ENCODE assay signal across 2 cellular contexts in genomic region chr12:93451423-93452158, GRCh38.
TF ChIP-seq lines count a peak whose summit lies in the region.

No MANE protein-coding gene starts in this region.

TF ChIP-seq in HepG2, 621 proteins besides CTCF, POLR2A, EP300 and RAD21 (continues in another document):
- TF ChIP-seq TBX2 (CRISPR knock-in tag; IDR thresholded peaks at IDR 0.05; ENCODE audit: borderline replicate concordance), result 0 out of 2 replicates have a peak, but pooled peaks have one; percentile 27
- no peak for TF ChIP-seq CREB1 (IDR thresholded peaks at IDR 0.05)
- peak; percentile 51; the same call in 1 of the 2 replicates for TF ChIP-seq CREB1 (CRISPR knock-in tag; IDR thresholded peaks at IDR 0.05)
- peak; percentile 43 for TF ChIP-seq MLX (CRISPR knock-in tag; IDR thresholded peaks at IDR 0.05)
- TF ChIP-seq GATAD2A (CRISPR knock-in tag; IDR thresholded peaks at IDR 0.05), result peak; percentile 55; the same call in 1 of the 2 replicates
- TF ChIP-seq PPARG (CRISPR knock-in tag; conservative IDR thresholded peaks at IDR 0.05), result peak; percentile 47; the same call in 1 of the 2 replicates
- TF ChIP-seq ZNF362 (CRISPR knock-in tag; IDR thresholded peaks at IDR 0.05; ENCODE audit: borderline replicate concordance), result 0 out of 2 replicates have a peak, but pooled peaks have one; percentile 18
- peak; percentile 49; the same call in 1 of the 2 replicates for TF ChIP-seq IRF2 (CRISPR knock-in tag; IDR thresholded peaks at IDR 0.05)
- no peak for TF ChIP-seq USF2 (IDR thresholded peaks at IDR 0.05; ENCODE audit: low read depth, low read length)
- TF ChIP-seq USF2 (CRISPR knock-in tag; IDR thresholded peaks at IDR 0.05; ENCODE audit: borderline replicate concordance), result peak; percentile 81; the same call in 1 of the 2 replicates
- no peak for TF ChIP-seq PAF1 (CRISPR knock-in tag; IDR thresholded peaks at IDR 0.05)
- no peak for TF ChIP-seq PREB (CRISPR knock-in tag; IDR thresholded peaks at IDR 0.05)
- no peak for TF ChIP-seq ZNF850 (CRISPR knock-in tag; conservative IDR thresholded peaks at IDR 0.05)
- TF ChIP-seq ZMYM2 (CRISPR knock-in tag; IDR thresholded peaks at IDR 0.05), result peak; percentile 63; the same call in 1 of the 2 replicates
- TF ChIP-seq ZNF792 (CRISPR knock-in tag; IDR thresholded peaks at IDR 0.05), result 0 out of 2 replicates have a peak, but pooled peaks have one; percentile 32
- peak; percentile 61 for TF ChIP-seq TEAD3 (CRISPR knock-in tag; optimal IDR thresholded peaks at IDR 0.05; ENCODE audit: borderline replicate concordance)
- peak; percentile 29; the same call in 1 of the 2 replicates for TF ChIP-seq HNF4G (IDR thresholded peaks at IDR 0.05; ENCODE audit: borderline replicate concordance, low read depth, low read length)
- TF ChIP-seq HNF4G (CRISPR knock-in tag; IDR thresholded peaks at IDR 0.05; ENCODE audit: borderline replicate concordance, low read depth), result peak; percentile 13; the same call in 1 of the 2 replicates
- peak; percentile 63; the same call in 1 of the 2 replicates for TF ChIP-seq ZNF614 (CRISPR knock-in tag; IDR thresholded peaks at IDR 0.05; ENCODE audit: borderline replicate concordance)
- peak; percentile 56; the same call in 1 of the 2 replicates for TF ChIP-seq MEF2D (CRISPR knock-in tag; IDR thresholded peaks at IDR 0.05)
- peak; percentile 15; the same call in 1 of the 2 replicates for TF ChIP-seq ETV5 (CRISPR knock-in tag; IDR thresholded peaks at IDR 0.05; ENCODE audit: borderline replicate concordance)
- peak; percentile 78; the same call in 1 of the 2 replicates for TF ChIP-seq REPIN1 (CRISPR knock-in tag; IDR thresholded peaks at IDR 0.05; ENCODE audit: borderline replicate concordance, low read depth)
- peak; percentile 48; the same call in 1 of the 2 replicates for TF ChIP-seq HMG20A (CRISPR knock-in tag; IDR thresholded peaks at IDR 0.05; ENCODE audit: borderline replicate concordance)
- peak; percentile 89 for TF ChIP-seq SRF (IDR thresholded peaks at IDR 0.05; ENCODE audit: low read depth, low read length)
- no peak for TF ChIP-seq CREBL2 (CRISPR knock-in tag; IDR thresholded peaks at IDR 0.05; ENCODE audit: borderline replicate concordance)
- no peak for TF ChIP-seq ZNF737 (CRISPR knock-in tag; IDR thresholded peaks at IDR 0.05; ENCODE audit: borderline replicate concordance)
- TF ChIP-seq MIXL1 (CRISPR knock-in tag; IDR thresholded peaks at IDR 0.05), result peak; percentile 40; the same call in 1 of the 2 replicates
- TF ChIP-seq TARDBP (CRISPR knock-in tag; IDR thresholded peaks at IDR 0.05), result peak; percentile 21; the same call in 1 of the 2 replicates
- 0 out of 2 replicates have a peak, but pooled peaks have one; percentile 55 for TF ChIP-seq ZNF510 (CRISPR knock-in tag; IDR thresholded peaks at IDR 0.05; ENCODE audit: low read depth)
- no peak for TF ChIP-seq PCBP2 (optimal IDR thresholded peaks at IDR 0.05; ENCODE audit: low read depth, low read length, poor library complexity, severe bottlenecking)
- no peak for TF ChIP-seq SAFB2 (CRISPR knock-in tag; IDR thresholded peaks at IDR 0.05; ENCODE audit: borderline replicate concordance, low read depth)
- TF ChIP-seq FOXA3 (CRISPR knock-in tag; IDR thresholded peaks at IDR 0.05), result peak; percentile 26; the same call in 1 of the 2 replicates
- 0 out of 2 replicates have a peak, but pooled peaks have one; percentile 15 for TF ChIP-seq THAP11 (CRISPR knock-in tag; IDR thresholded peaks at IDR 0.05)

TF ChIP-seq in K562, 482 proteins besides CTCF, POLR2A, EP300 and RAD21:
- no peak for TF ChIP-seq GTF3C2 (IDR thresholded peaks at IDR 0.05; ENCODE audit: borderline replicate concordance, extremely low read depth, insufficient read length)
- TF ChIP-seq SRF (CRISPR knock-in tag; IDR thresholded peaks at IDR 0.05), result peak in 1 of 2 experiments; percentile 85; a peak in 2 of 4 replicates
- TF ChIP-seq SPI1 (IDR thresholded peaks at IDR 0.05; ENCODE audit: borderline replicate concordance, low read depth, low read length), result 0 out of 2 replicates have a peak, but pooled peaks have one; percentile 33
- no peak for TF ChIP-seq PURB (CRISPR knock-in tag; IDR thresholded peaks at IDR 0.05; ENCODE audit: low read depth)
